In the genomic region with DNA sequence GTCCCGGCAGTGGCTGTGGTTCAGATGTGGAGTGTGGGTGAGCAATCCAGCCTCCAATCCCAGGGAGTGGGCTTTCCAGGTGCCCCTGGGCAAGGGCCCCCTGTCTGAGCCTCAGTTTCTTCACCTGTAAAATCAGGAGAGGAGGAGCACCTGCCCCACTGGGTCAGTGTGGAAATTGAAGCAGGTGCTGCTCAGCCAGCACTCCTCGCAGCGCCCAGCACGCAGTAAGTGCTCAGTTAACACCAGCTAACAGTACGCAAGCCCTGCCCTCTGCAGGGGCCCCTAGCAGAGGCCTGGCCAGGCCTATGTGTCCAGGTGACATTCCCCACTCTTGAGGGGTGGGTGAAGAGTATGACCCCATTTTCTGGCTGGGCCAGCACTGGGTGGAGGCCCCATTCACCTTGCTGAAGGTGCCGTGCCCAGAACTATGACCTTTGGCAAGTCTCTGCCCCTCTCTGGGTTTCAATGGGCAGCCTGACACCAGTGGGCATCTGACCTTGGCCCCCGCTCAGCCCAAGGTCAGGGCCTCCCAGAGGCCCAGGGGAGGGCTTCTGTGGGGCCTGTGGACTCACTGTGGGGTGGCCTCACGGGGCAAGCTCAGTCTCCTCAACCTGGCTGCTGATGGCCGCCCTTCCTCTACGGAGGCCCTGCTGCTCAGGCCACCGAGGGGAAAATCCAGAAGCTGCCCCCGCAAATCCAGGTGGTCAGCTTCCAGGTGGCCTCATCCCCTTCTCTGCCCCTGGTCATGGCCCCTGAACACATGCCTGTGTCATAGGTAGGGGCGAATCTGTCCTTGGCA, we compare ENCODE assay signal across 1 cellular context.
TF ChIP-seq lines count a peak whose summit lies in the region.

No MANE protein-coding gene starts in this region.

TF ChIP-seq in HepG2, 621 proteins besides CTCF, POLR2A, EP300 and RAD21 (continued from another document and continues in another):
- TF ChIP-seq ZNF441 (CRISPR knock-in tag; IDR thresholded peaks at IDR 0.05; ENCODE audit: borderline replicate concordance) (no peak), FLYWCH1 (CRISPR knock-in tag; IDR thresholded peaks at IDR 0.05) (no peak), ZNF446 (CRISPR knock-in tag; IDR thresholded peaks at IDR 0.05) (0 out of 2 replicates have a peak, but pooled peaks have one; percentile 54), ZNF10 (CRISPR knock-in tag; IDR thresholded peaks at IDR 0.05; ENCODE audit: borderline replicate concordance, low read depth) (no peak), CCAR2 (optimal IDR thresholded peaks at IDR 0.05; ENCODE audit: low read depth, low read length) (peak; percentile 50), NFYB (CRISPR knock-in tag; IDR thresholded peaks at IDR 0.05) (no peak), ARNT2 (CRISPR knock-in tag; IDR thresholded peaks at IDR 0.05; ENCODE audit: low read depth) (no peak; the same call in 1 of the 2 replicates), RBAK (CRISPR knock-in tag; IDR thresholded peaks at IDR 0.05) (0 out of 2 replicates have a peak, but pooled peaks have one; percentile 19), ZNF232 (CRISPR knock-in tag; IDR thresholded peaks at IDR 0.05; ENCODE audit: borderline replicate concordance) (peak; percentile 80), NR2F2 (IDR thresholded peaks at IDR 0.05; ENCODE audit: borderline replicate concordance, low read depth) (peak; percentile 51; the same call in 1 of the 2 replicates), ZNF619 (CRISPR knock-in tag; IDR thresholded peaks at IDR 0.05) (no peak), ZNF282 (IDR thresholded peaks at IDR 0.05; ENCODE audit: partially characterized antibody) (no peak), KDM1A (CRISPR knock-in tag; IDR thresholded peaks at IDR 0.05) (peak; percentile 83; the same call in 1 of the 2 replicates), ZNF780A (CRISPR knock-in tag; IDR thresholded peaks at IDR 0.05) (no peak), ZFYVE20 (CRISPR knock-in tag; IDR thresholded peaks at IDR 0.05; ENCODE audit: borderline replicate concordance, low read depth) (no peak), MIXL1 (CRISPR knock-in tag; IDR thresholded peaks at IDR 0.05) (no peak), NAIF1 (CRISPR knock-in tag; IDR thresholded peaks at IDR 0.05; ENCODE audit: borderline replicate concordance) (no peak), ZNF12 (CRISPR knock-in tag; IDR thresholded peaks at IDR 0.05) (0 out of 2 replicates have a peak, but pooled peaks have one; percentile 6), ADNP (CRISPR knock-in tag; IDR thresholded peaks at IDR 0.05) (peak; percentile 73), EED (CRISPR knock-in tag; IDR thresholded peaks at IDR 0.05) (no peak), ZNF451 (CRISPR knock-in tag; IDR thresholded peaks at IDR 0.05) (peak; percentile 67; the same call in 1 of the 2 replicates), IKZF4 (CRISPR knock-in tag; IDR thresholded peaks at IDR 0.05; ENCODE audit: borderline replicate concordance, low read depth, not compliant biosample characterization) (peak; percentile 44), ZNF577 (CRISPR knock-in tag; IDR thresholded peaks at IDR 0.05; ENCODE audit: borderline replicate concordance, low read depth) (0 out of 2 replicates have a peak, but pooled peaks have one; percentile 50), HHEX (CRISPR knock-in tag; IDR thresholded peaks at IDR 0.05) (no peak), YEATS4 (CRISPR knock-in tag; IDR thresholded peaks at IDR 0.05; ENCODE audit: borderline replicate concordance) (peak; percentile 70), ELF4 (CRISPR knock-in tag; IDR thresholded peaks at IDR 0.05; ENCODE audit: borderline replicate concordance) (no peak), STAG1 (CRISPR knock-in tag; IDR thresholded peaks at IDR 0.05) (no peak), MBD4 (IDR thresholded peaks at IDR 0.05; ENCODE audit: borderline replicate concordance, low read length) (no peak), ZNF350 (CRISPR knock-in tag; IDR thresholded peaks at IDR 0.05; ENCODE audit: borderline replicate concordance, low read depth) (peak; percentile 67; the same call in 1 of the 2 replicates), ZNF563 (CRISPR knock-in tag; IDR thresholded peaks at IDR 0.05) (peak; percentile 68; the same call in 1 of the 2 replicates)
- TF ChIP-seq, protein P1, sequence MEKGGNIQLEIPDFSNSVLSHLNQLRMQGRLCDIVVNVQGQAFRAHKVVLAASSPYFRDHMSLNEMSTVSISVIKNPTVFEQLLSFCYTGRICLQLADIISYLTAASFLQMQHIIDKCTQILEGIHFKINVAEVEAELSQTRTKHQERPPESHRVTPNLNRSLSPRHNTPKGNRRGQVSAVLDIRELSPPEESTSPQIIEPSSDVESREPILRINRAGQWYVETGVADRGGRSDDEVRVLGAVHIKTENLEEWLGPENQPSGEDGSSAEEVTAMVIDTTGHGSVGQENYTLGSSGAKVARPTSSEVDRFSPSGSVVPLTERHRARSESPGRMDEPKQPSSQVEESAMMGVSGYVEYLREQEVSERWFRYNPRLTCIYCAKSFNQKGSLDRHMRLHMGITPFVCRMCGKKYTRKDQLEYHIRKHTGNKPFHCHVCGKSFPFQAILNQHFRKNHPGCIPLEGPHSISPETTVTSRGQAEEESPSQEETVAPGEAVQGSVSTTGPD (CRISPR knock-in tag; IDR thresholded peaks at IDR 0.05) = no peak
- TF ChIP-seq, protein P2, sequence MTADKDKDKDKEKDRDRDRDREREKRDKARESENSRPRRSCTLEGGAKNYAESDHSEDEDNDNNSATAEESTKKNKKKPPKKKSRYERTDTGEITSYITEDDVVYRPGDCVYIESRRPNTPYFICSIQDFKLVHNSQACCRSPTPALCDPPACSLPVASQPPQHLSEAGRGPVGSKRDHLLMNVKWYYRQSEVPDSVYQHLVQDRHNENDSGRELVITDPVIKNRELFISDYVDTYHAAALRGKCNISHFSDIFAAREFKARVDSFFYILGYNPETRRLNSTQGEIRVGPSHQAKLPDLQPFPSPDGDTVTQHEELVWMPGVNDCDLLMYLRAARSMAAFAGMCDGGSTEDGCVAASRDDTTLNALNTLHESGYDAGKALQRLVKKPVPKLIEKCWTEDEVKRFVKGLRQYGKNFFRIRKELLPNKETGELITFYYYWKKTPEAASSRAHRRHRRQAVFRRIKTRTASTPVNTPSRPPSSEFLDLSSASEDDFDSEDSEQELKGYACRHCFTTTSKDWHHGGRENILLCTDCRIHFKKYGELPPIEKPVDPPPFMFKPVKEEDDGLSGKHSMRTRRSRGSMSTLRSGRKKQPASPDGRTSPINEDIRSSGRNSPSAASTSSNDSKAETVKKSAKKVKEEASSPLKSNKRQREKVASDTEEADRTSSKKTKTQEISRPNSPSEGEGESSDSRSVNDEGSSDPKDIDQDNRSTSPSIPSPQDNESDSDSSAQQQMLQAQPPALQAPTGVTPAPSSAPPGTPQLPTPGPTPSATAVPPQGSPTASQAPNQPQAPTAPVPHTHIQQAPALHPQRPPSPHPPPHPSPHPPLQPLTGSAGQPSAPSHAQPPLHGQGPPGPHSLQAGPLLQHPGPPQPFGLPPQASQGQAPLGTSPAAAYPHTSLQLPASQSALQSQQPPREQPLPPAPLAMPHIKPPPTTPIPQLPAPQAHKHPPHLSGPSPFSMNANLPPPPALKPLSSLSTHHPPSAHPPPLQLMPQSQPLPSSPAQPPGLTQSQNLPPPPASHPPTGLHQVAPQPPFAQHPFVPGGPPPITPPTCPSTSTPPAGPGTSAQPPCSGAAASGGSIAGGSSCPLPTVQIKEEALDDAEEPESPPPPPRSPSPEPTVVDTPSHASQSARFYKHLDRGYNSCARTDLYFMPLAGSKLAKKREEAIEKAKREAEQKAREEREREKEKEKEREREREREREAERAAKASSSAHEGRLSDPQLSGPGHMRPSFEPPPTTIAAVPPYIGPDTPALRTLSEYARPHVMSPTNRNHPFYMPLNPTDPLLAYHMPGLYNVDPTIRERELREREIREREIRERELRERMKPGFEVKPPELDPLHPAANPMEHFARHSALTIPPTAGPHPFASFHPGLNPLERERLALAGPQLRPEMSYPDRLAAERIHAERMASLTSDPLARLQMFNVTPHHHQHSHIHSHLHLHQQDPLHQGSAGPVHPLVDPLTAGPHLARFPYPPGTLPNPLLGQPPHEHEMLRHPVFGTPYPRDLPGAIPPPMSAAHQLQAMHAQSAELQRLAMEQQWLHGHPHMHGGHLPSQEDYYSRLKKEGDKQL (CRISPR knock-in tag; IDR thresholded peaks at IDR 0.05; ENCODE audit: low read depth) = no peak
- TF ChIP-seq, protein P3, sequence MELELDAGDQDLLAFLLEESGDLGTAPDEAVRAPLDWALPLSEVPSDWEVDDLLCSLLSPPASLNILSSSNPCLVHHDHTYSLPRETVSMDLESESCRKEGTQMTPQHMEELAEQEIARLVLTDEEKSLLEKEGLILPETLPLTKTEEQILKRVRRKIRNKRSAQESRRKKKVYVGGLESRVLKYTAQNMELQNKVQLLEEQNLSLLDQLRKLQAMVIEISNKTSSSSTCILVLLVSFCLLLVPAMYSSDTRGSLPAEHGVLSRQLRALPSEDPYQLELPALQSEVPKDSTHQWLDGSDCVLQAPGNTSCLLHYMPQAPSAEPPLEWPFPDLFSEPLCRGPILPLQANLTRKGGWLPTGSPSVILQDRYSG (CRISPR knock-in tag; IDR thresholded peaks at IDR 0.05) = 0 out of 2 replicates have a peak, but pooled peaks have one; percentile 26
- TF ChIP-seq, protein P4, sequence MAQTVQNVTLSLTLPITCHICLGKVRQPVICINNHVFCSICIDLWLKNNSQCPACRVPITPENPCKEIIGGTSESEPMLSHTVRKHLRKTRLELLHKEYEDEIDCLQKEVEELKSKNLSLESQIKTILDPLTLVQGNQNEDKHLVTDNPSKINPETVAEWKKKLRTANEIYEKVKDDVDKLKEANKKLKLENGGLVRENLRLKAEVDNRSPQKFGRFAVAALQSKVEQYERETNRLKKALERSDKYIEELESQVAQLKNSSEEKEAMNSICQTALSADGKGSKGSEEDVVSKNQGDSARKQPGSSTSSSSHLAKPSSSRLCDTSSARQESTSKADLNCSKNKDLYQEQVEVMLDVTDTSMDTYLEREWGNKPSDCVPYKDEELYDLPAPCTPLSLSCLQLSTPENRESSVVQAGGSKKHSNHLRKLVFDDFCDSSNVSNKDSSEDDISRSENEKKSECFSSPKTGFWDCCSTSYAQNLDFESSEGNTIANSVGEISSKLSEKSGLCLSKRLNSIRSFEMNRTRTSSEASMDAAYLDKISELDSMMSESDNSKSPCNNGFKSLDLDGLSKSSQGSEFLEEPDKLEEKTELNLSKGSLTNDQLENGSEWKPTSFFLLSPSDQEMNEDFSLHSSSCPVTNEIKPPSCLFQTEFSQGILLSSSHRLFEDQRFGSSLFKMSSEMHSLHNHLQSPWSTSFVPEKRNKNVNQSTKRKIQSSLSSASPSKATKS (CRISPR knock-in tag; IDR thresholded peaks at IDR 0.05) = no peak
- TF ChIP-seq, protein P5, sequence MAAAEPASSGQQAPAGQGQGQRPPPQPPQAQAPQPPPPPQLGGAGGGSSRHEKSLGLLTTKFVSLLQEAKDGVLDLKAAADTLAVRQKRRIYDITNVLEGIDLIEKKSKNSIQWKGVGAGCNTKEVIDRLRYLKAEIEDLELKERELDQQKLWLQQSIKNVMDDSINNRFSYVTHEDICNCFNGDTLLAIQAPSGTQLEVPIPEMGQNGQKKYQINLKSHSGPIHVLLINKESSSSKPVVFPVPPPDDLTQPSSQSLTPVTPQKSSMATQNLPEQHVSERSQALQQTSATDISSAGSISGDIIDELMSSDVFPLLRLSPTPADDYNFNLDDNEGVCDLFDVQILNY (CRISPR knock-in tag; conservative IDR thresholded peaks at IDR 0.05) = no peak
- TF ChIP-seq, protein P6, sequence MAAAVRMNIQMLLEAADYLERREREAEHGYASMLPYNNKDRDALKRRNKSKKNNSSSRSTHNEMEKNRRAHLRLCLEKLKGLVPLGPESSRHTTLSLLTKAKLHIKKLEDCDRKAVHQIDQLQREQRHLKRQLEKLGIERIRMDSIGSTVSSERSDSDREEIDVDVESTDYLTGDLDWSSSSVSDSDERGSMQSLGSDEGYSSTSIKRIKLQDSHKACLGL (CRISPR knock-in tag; IDR thresholded peaks at IDR 0.05) = peak; percentile 30; the same call in 1 of the 2 replicates
- TF ChIP-seq, protein P7, sequence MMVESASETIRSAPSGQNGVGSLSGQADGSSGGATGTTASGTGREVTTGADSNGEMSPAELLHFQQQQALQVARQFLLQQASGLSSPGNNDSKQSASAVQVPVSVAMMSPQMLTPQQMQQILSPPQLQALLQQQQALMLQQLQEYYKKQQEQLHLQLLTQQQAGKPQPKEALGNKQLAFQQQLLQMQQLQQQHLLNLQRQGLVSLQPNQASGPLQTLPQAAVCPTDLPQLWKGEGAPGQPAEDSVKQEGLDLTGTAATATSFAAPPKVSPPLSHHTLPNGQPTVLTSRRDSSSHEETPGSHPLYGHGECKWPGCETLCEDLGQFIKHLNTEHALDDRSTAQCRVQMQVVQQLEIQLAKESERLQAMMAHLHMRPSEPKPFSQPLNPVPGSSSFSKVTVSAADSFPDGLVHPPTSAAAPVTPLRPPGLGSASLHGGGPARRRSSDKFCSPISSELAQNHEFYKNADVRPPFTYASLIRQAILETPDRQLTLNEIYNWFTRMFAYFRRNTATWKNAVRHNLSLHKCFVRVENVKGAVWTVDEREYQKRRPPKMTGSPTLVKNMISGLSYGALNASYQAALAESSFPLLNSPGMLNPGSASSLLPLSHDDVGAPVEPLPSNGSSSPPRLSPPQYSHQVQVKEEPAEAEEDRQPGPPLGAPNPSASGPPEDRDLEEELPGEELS (CRISPR knock-in tag; IDR thresholded peaks at IDR 0.05) = peak; percentile 63; the same call in 1 of the 2 replicates
- TF ChIP-seq, protein P8, sequence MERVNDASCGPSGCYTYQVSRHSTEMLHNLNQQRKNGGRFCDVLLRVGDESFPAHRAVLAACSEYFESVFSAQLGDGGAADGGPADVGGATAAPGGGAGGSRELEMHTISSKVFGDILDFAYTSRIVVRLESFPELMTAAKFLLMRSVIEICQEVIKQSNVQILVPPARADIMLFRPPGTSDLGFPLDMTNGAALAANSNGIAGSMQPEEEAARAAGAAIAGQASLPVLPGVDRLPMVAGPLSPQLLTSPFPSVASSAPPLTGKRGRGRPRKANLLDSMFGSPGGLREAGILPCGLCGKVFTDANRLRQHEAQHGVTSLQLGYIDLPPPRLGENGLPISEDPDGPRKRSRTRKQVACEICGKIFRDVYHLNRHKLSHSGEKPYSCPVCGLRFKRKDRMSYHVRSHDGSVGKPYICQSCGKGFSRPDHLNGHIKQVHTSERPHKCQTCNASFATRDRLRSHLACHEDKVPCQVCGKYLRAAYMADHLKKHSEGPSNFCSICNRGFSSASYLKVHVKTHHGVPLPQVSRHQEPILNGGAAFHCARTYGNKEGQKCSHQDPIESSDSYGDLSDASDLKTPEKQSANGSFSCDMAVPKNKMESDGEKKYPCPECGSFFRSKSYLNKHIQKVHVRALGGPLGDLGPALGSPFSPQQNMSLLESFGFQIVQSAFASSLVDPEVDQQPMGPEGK (CRISPR knock-in tag; IDR thresholded peaks at IDR 0.05) = peak; percentile 90
- TF ChIP-seq, protein P9, sequence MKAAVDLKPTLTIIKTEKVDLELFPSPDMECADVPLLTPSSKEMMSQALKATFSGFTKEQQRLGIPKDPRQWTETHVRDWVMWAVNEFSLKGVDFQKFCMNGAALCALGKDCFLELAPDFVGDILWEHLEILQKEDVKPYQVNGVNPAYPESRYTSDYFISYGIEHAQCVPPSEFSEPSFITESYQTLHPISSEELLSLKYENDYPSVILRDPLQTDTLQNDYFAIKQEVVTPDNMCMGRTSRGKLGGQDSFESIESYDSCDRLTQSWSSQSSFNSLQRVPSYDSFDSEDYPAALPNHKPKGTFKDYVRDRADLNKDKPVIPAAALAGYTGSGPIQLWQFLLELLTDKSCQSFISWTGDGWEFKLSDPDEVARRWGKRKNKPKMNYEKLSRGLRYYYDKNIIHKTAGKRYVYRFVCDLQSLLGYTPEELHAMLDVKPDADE (CRISPR knock-in tag; IDR thresholded peaks at IDR 0.05) = peak; percentile 49; the same call in 1 of the 2 replicates
- TF ChIP-seq, protein P10, sequence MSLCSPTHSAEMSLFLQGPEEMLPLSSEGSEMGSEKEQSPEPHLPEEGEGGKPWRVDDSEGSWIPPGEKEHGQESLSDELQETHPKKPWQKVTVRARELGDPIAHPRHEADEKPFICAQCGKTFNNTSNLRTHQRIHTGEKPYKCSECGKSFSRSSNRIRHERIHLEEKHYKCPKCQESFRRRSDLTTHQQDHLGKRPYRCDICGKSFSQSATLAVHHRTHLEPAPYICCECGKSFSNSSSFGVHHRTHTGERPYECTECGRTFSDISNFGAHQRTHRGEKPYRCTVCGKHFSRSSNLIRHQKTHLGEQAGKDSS (CRISPR knock-in tag; IDR thresholded peaks at IDR 0.05; ENCODE audit: borderline replicate concordance, low read depth) = peak; percentile 52; the same call in 1 of the 2 replicates
